21 cellular contexts compared by ENCODE assay signal in genomic region chr5:163563880-163564279, GRCh38.
"Had no signal": no experiment of that assay in that cellular context is flagged by ENCODE, and none has a peak within 500 bp of the region (broad histone marks: within the 10 kb centered on the region; RNA-seq: fewer than 3 reads in every experiment).

No MANE protein-coding gene starts in this region.

- H3K27me3 ChIP-seq: breast epithelium, ovary had no signal

- H3K4me1 ChIP-seq: breast epithelium, foreskin keratinocyte, prostate gland had no signal

- H3K4me2 ChIP-seq: smooth muscle cell had no signal

- DNase-seq: kidney, upper lobe of right lung had no signal

- ATAC-seq: activated T-cell treated with anti-CD3 and anti-CD28 coated beads, Interleukin-2, amount 50 U/mL, for 4 hours had no signal

- H3K4me3 ChIP-seq: breast epithelium, esophagus muscularis mucosa, heart right ventricle, ovary, prostate gland, smooth muscle cell, suprapubic skin, tibial artery, upper lobe of right lung had no signal

- H3K9me3 ChIP-seq: breast epithelium, esophagus muscularis mucosa, ovary, prostate gland, suprapubic skin, tibial artery, upper lobe of right lung had no signal

- H3K36me3 Mint-ChIP-seq: activated naive CD4-positive, alpha-beta T cell treated with anti-CD3 and anti-CD28 coated beads, Interleukin-2, amount 50 U/mL, for 72 hours; immature natural killer cell; mesothelial cell of epicardium; naive B cell had no signal

- H3K27ac Mint-ChIP-seq: activated CD4-positive, alpha-beta T cell treated with anti-CD3 and anti-CD28 coated beads, Interleukin-2, amount 10 ng/mL, durations not matched to agents 24 days and 14 days; activated CD8-positive, alpha-beta T cell treated with anti-CD3 and anti-CD28 coated beads for 36 hours; activated naive CD4-positive, alpha-beta T cell treated with anti-CD3 and anti-CD28 coated beads, Interleukin-2, amount 50 U/mL, for 72 hours; activated T-helper 2 cell treated with anti-CD3 and anti-CD28 coated beads, Interferon-gamma antibody, Interleukin-2, Interleukin-4, amounts not matched to agents 10 μg/mL and 5 μg/mL and 100 μg/mL, durations not matched to agents 14 hours and 24 hours and 36 hours; immature natural killer cell; mesothelial cell of epicardium; T-helper 17 cell had no signal

- H3K4me3 Mint-ChIP-seq: activated CD4-positive, alpha-beta T cell treated with anti-CD3 and anti-CD28 coated beads, Interleukin-2, amount 10 ng/mL, durations not matched to agents 24 days and 14 days; activated CD8-positive, alpha-beta T cell treated with anti-CD3 and anti-CD28 coated beads for 36 hours; activated T-cell treated with anti-CD3 and anti-CD28 coated beads, Interleukin-2, amount 50 U/mL, for 4 hours; mesothelial cell of epicardium; naive B cell had no signal

- H3K27ac ChIP-seq: breast epithelium, esophagus muscularis mucosa, foreskin keratinocyte, heart right ventricle, ovary, prostate gland, suprapubic skin, tibial artery, upper lobe of right lung had no signal

- H3K36me3 ChIP-seq: breast epithelium, esophagus muscularis mucosa, heart right ventricle, ovary, prostate gland, suprapubic skin, tibial artery, upper lobe of right lung, WERI-Rb-1 had no signal

- H3K9me3 Mint-ChIP-seq: activated CD4-positive, alpha-beta T cell treated with anti-CD3 and anti-CD28 coated beads, Interleukin-2, amount 10 ng/mL, durations not matched to agents 24 days and 14 days; activated CD8-positive, alpha-beta T cell treated with anti-CD3 and anti-CD28 coated beads for 36 hours; activated naive CD4-positive, alpha-beta T cell treated with anti-CD3 and anti-CD28 coated beads, Interleukin-2, amount 50 U/mL, for 72 hours; activated T-cell treated with anti-CD3 and anti-CD28 coated beads, Interleukin-2, amount 50 U/mL, for 4 hours; activated T-helper 2 cell treated with anti-CD3 and anti-CD28 coated beads, Interferon-gamma antibody, Interleukin-2, Interleukin-4, amounts not matched to agents 10 μg/mL and 5 μg/mL and 100 μg/mL, durations not matched to agents 14 hours and 24 hours and 36 hours; mesothelial cell of epicardium had no signal
